14 cellular contexts compared by ENCODE assay signal in genomic region chr9:107989099-107989498, GRCh38.
A peak's percentile ranks its signal among the peaks of the same experiment; 100 is the strongest.
DNase-seq lines count a peak whose midpoint lies in the region; ATAC-seq and TF ChIP-seq lines count a peak whose summit lies in the region.
"Had no signal": no experiment of that assay in that cellular context is flagged by ENCODE, and none has a peak within 500 bp of the region (broad histone marks: within the 10 kb centered on the region; RNA-seq: fewer than 3 reads in every experiment).

No MANE protein-coding gene starts in this region.

- H3K9ac ChIP-seq in GM23248 (peak overlapping the region; percentile 30; the same call in 1 of the 2 replicates), subcutaneous abdominal adipose tissue (ENCODE audit: low read length in 5 of 5) (peak overlapping the region in 1 of 5 donors; percentile 64)

- TF ChIP-seq POLR2A in esophagus muscularis mucosa (IDR thresholded peaks at IDR 0.05; ENCODE audit: low read depth) = no peak

- peak; percentile 25 for ATAC-seq in left lobe of liver
- ATAC-seq in GM19324 (IDR thresholded peaks at IDR 0.05; ENCODE audit: low FRiP score, unreplicated experiment) = no peak
- ATAC-seq: CD8-positive, alpha-beta T cell had no signal

- DNase-seq in GM23248 (peak; percentile 64), esophagus muscularis mucosa (ENCODE audit: extremely low spot score) (no peak), left lobe of liver (ENCODE audit: low spot score) (no peak), anterior cingulate cortex (lab: John Stamatoyannopoulos, UW) (no peak), NCI-H2107 (lab: John Stamatoyannopoulos, UW) (no peak)
- DNase-seq: BE2C; CD8-positive, alpha-beta T cell; GOT3; NCI-H1417 treated with DMSO at 0.1 percent for 48 hours; NCI-H1930; NCI-H774; RPMI8226 had no signal

- H3K4me1 ChIP-seq in GM23248 (ENCODE audit: insufficient read depth) = peaks cover 16% of the 10 kb centered on the region
- no peaks in the 10 kb centered on the region for H3K4me1 ChIP-seq in esophagus muscularis mucosa
- peaks cover 0 to 17% (median 14%) of the 10 kb centered on the region in 5 donors for H3K4me1 ChIP-seq in subcutaneous abdominal adipose tissue (ENCODE audit: control insufficient read depth in 5 of 5, insufficient read depth in 5 of 5, low read length in 5 of 5)
- H3K4me1 ChIP-seq: BE2C had no signal

- peaks cover 17% of the 10 kb centered on the region; the same call in 1 of the 2 replicates for H3F3A ChIP-seq in GM23248 (ENCODE audit: insufficient read depth)

- no peaks in the 10 kb centered on the region for H3K9me2 ChIP-seq in GM23248 (ENCODE audit: insufficient read depth)

- no peaks in the 10 kb centered on the region for H4K20me1 ChIP-seq in GM23248 (ENCODE audit: insufficient read depth)

- H3K9me3 ChIP-seq in GM23248 (ENCODE audit: low read depth) (no peaks in the 10 kb centered on the region), esophagus muscularis mucosa (no peaks in the 10 kb centered on the region), subcutaneous abdominal adipose tissue (ENCODE audit: control insufficient read depth in 5 of 5, low read length in 5 of 5) (no peaks in the 10 kb centered on the region)
- H3K9me3 ChIP-seq: BE2C had no signal

- H3K27me3 ChIP-seq in GM23248 (replicated peaks; ENCODE audit: insufficient read depth) (no peaks in the 10 kb centered on the region), esophagus muscularis mucosa (no peaks in the 10 kb centered on the region), subcutaneous abdominal adipose tissue (ENCODE audit: control insufficient read depth in 5 of 5, insufficient read depth in 4 of 5, low read length in 5 of 5) (no peaks in the 10 kb centered on the region)
- H3K27me3 ChIP-seq: BE2C had no signal

- H3K4me3 ChIP-seq in GM23248 (no peak overlapping the region), esophagus muscularis mucosa (no peak overlapping the region), subcutaneous abdominal adipose tissue (ENCODE audit: low read depth in 1 of 5, low read length in 5 of 5) (no peak overlapping the region)

- TF ChIP-seq EP300 in esophagus muscularis mucosa (IDR thresholded peaks at IDR 0.05) = no peak

- no peaks in the 10 kb centered on the region for H3K79me2 ChIP-seq in GM23248 (ENCODE audit: insufficient read depth)

- H3K36me3 ChIP-seq in GM23248 (ENCODE audit: low read depth) = no peaks in the 10 kb centered on the region
- H3K36me3 ChIP-seq in esophagus muscularis mucosa = no peaks in the 10 kb centered on the region
- no peaks in the 10 kb centered on the region for H3K36me3 ChIP-seq in subcutaneous abdominal adipose tissue (ENCODE audit: control insufficient read depth in 5 of 5, insufficient read depth in 5 of 5, low read length in 5 of 5)
- H3K36me3 ChIP-seq: BE2C had no signal

- intact Hi-C loops in esophagus muscularis mucosa (cut with DNase I) = loop anchor here (10.0 kb wide), 1 partner anchor 504 kb away; the partner anchor contains the start of gene KLF4

- 15 to 22% methylated on average over 4 of the region's 4 CpGs for WGBS in GM23248 (ENCODE audit: low coverage in 1 of 2, low lambda C conversion rate in 2 of 2, missing lambda C conversion rate in 2 of 2), 2 experiments
- WGBS in esophagus muscularis mucosa = 53% methylated on average over 4 of the region's 4 CpGs

- in situ Hi-C loops in GM23248 (cut with MboI) = no loop called here

- H3K4me2 ChIP-seq in GM23248 (ENCODE audit: unreplicated experiment) = peak overlapping the region; percentile 19

- H2AFZ ChIP-seq in GM23248 = 0 out of 2 replicates have a peak overlapping the region, but pooled peaks have one; percentile 7

- peak overlapping the region; percentile 78 for H3K27ac ChIP-seq in GM23248
- H3K27ac ChIP-seq in esophagus muscularis mucosa (replicated peaks in 1 of 4) = peak overlapping the region in 3 of 4 donors; percentile 10 to 34 (median 21)
- peak overlapping the region; percentile 66 for H3K27ac ChIP-seq in subcutaneous abdominal adipose tissue (ENCODE audit: low read depth, low read length)

- TF ChIP-seq CTCF in esophagus muscularis mucosa (IDR thresholded peaks at IDR 0.05) = no peak

Comparison
In these comparisons a context has a peak if more than half of its experiments do, and no peak if none do; other contexts are left out.
1. H3K27ac ChIP-seq: peak in every context shown above with its lines; median percentile 78 in GM23248; 66 in subcutaneous abdominal adipose tissue; 21 in esophagus muscularis mucosa.